In genomic region chr22:16561093-16561658, GRCh38 we compare ENCODE assay signal across 20 cellular contexts. TPM values are rescaled to one million over a fixed set of nuclear protein-coding genes. Genes with fewer than 3 reads are reported as not detected.
"Had no signal": no experiment of that assay in that cellular context is flagged by ENCODE, and none has a peak within 500 bp of the region (broad histone marks: within the 10 kb centered on the region; RNA-seq: fewer than 3 reads in every experiment).

No MANE protein-coding gene starts in this region.

RNA-seq across cellular contexts. Expression of gene CCT8L2, which starts 31.4 kb away (rescaled TPM):
- total RNA-seq: activated naive CD4-positive, alpha-beta T cell treated with anti-CD3 and anti-CD28 coated beads for 36 hours; activated naive CD4-positive, alpha-beta T cell treated with anti-CD3 and anti-CD28 coated beads, Interleukin-2, amount 50 U/mL, for 72 hours; activated naive CD8-positive, alpha-beta T cell treated with anti-CD3 and anti-CD28 coated beads for 36 hours; activated naive CD8-positive, alpha-beta T cell treated with anti-CD3 and anti-CD28 coated beads, Interleukin-2, amount 10 ng/mL, durations not matched to agents 7 days and 5 days; activated T-cell treated with anti-CD3 and anti-CD28 coated beads, Interleukin-2, amount 50 U/mL, for 72 hours; activated T-helper 1 cell treated with anti-CD3 and anti-CD28 coated beads, Interleukin-12 subunit alpha, Interleukin-12 subunit beta, Interleukin-2, Interleukin-4 antibody, amounts not matched to agents 30 ng/mL and 10 ng/mL and 1 ng/mL, durations not matched to agents 14 hours and 24 hours and 36 hours; activated T-helper 17 cell treated with anti-CD3 and anti-CD28 coated beads, Interleukin-2, amount 50 U/mL, for 72 hours; activated T-helper 2 cell treated with anti-CD3 and anti-CD28 coated beads, Interferon-gamma antibody, Interleukin-2, Interleukin-4, amounts not matched to agents 10 μg/mL and 5 μg/mL and 100 μg/mL, durations not matched to agents 14 hours and 24 hours and 36 hours; adrenal gland; aorta; ascending aorta; astrocyte; body of pancreas; breast epithelium; bronchial epithelial cell; cardiac muscle cell; cardiac septum; cerebellum; chondrocyte had no signal
- polyA plus RNA-seq: adipose tissue, adrenal gland, aorta, cardiac muscle cell had no signal
